8 cellular contexts compared by ENCODE assay signal in the genomic region with DNA sequence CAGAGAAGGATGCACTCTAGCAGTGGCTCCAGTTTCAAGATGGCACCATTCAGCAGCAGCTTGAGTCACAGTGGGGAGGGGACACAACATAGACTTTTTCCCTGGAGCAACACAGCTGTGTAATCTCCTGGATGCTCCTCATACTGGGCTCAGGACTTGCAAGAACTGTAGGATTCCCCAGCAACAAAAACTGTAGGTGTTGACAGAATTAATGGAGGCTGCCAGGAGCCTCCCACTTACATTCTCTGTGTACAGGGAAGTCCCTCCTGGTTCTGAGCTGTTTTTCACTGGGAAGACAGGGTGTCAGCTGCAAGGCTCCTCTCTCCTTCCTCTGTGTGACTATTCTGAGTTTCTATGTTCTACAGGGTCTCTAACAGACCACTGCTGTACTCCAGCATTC.
"Had no signal": no experiment of that assay in that cellular context is flagged by ENCODE, and none has a peak within 500 bp of the region (broad histone marks: within the 10 kb centered on the region; RNA-seq: fewer than 3 reads in every experiment).

No MANE protein-coding gene starts in this region.

- FAIRE-seq: HTR-8/SVneo, K562 had no signal

- H3K27ac Mint-ChIP-seq: HFFc6 had no signal

- DNase-seq: GM23248, GOT3, H7, HFFc6, IMR-90 had no signal

- H3K4me3 ChIP-seq: GM23248, HAP-1, K562 had no signal

- H3K4me3 Mint-ChIP-seq: HFFc6 had no signal
